ENCODE assay signal across 14 cellular contexts in the genomic region with DNA sequence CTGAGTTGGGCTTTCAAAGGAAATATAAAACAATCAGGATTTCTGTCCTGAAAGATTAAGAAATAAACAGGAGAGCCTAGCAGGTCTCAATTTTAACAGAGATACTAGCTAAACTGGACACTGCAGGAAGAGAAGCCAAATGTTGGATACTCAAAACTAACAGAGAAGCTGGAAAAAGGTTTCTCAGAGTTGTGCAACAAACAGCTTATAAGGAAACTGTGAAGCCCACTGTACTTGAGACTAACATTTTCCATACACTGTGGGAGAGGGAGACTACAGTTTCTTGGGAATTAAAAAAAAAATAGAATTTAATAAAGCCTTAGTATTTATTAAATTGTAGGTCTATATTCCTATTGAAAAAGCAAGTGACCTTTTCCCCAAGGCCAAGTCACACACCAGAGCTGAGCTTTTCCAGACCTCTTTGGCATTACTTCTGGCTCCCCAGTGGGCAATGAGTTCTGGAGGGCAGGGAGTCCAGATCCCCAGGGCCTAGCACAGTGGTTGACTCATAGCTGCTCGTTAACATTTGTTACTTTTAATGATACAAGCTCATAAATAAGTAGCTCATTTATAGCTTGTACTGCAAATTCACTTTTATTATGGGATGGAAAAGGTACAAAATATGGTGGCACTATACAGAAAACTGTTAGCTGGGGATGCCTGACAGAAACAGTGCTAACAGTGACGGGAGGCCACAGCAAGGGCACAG.
DNase-seq lines count a peak whose midpoint lies in the region; ATAC-seq and TF ChIP-seq lines count a peak whose summit lies in the region.
"Had no signal": no experiment of that assay in that cellular context is flagged by ENCODE, and none has a peak within 500 bp of the region (broad histone marks: within the 10 kb centered on the region; RNA-seq: fewer than 3 reads in every experiment).

No MANE protein-coding gene starts in this region.

- POLR2A ChIA-PET in activated CD4-positive, alpha-beta memory T cell treated with anti-CD3 and anti-CD28 coated beads, Interleukin-2, amount 10 ng/mL, durations not matched to agents 7 days and 5 days (lab: Charles Lee) = no interaction called here

- H3K4me3 Mint-ChIP-seq in activated CD4-positive, alpha-beta memory T cell treated with anti-CD3 and anti-CD28 coated beads, Interleukin-2, amount 10 ng/mL, durations not matched to agents 7 days and 5 days = no peak overlapping the region
- H3K4me3 Mint-ChIP-seq: stimulated activated naive CD8-positive, alpha-beta T cell treated with anti-CD3 and anti-CD28 coated beads, Interleukin-15, Interleukin-2, amounts not matched to agents 100 ng/mL and 50 ng/mL, for 24 hours had no signal

- no peak for TF ChIP-seq CTCF in omental fat pad (IDR thresholded peaks at IDR 0.05)

- H3K27ac Mint-ChIP-seq in activated CD4-positive, alpha-beta memory T cell treated with anti-CD3 and anti-CD28 coated beads, Interleukin-2, amount 10 ng/mL, durations not matched to agents 7 days and 5 days = no peak overlapping the region

- no peaks in the 10 kb centered on the region for H3K9me3 Mint-ChIP-seq in activated CD4-positive, alpha-beta memory T cell treated with anti-CD3 and anti-CD28 coated beads, Interleukin-2, amount 10 ng/mL, durations not matched to agents 7 days and 5 days
- H3K9me3 Mint-ChIP-seq: stimulated activated naive CD8-positive, alpha-beta T cell treated with anti-CD3 and anti-CD28 coated beads, Interleukin-15, Interleukin-2, amounts not matched to agents 100 ng/mL and 50 ng/mL, for 24 hours had no signal

- intact Hi-C loops in Right ventricle myocardium superior (cut with DNase I) = no loop called here
- intact Hi-C loops in cardiac septum (cut with DNase I) = no loop called here

- H3K27me3 Mint-ChIP-seq in activated CD4-positive, alpha-beta memory T cell treated with anti-CD3 and anti-CD28 coated beads, Interleukin-2, amount 10 ng/mL, durations not matched to agents 7 days and 5 days = no peaks in the 10 kb centered on the region
- H3K27me3 Mint-ChIP-seq: stimulated activated naive CD8-positive, alpha-beta T cell treated with anti-CD3 and anti-CD28 coated beads, Interleukin-15, Interleukin-2, amounts not matched to agents 100 ng/mL and 50 ng/mL, for 24 hours had no signal

- peaks cover 66% of the 10 kb centered on the region for H3K36me3 Mint-ChIP-seq in activated CD4-positive, alpha-beta memory T cell treated with anti-CD3 and anti-CD28 coated beads, Interleukin-2, amount 10 ng/mL, durations not matched to agents 7 days and 5 days (ENCODE audit: low read depth)

- CTCF ChIA-PET in activated CD4-positive, alpha-beta memory T cell treated with anti-CD3 and anti-CD28 coated beads, Interleukin-2, amount 10 ng/mL, durations not matched to agents 7 days and 5 days (lab: Charles Lee) = no interaction called here

- ATAC-seq in Right ventricle myocardium superior (ENCODE audit: poor library complexity) = peak; percentile 77
- peak; percentile 59 for ATAC-seq in omental fat pad (ENCODE audit: low FRiP score)
- ATAC-seq in HG03095 (IDR thresholded peaks at IDR 0.05; ENCODE audit: unreplicated experiment) = no peak
- no peak for ATAC-seq in HG02759 (IDR thresholded peaks at IDR 0.05; ENCODE audit: unreplicated experiment)
- ATAC-seq in GM21786 (IDR thresholded peaks at IDR 0.05; ENCODE audit: unreplicated experiment) = no peak
- ATAC-seq: A549 had no signal

- no peak for DNase-seq in Right ventricle myocardium superior
- DNase-seq in cardiac septum (ENCODE audit: low spot score) = no peak
- peak; percentile 44 for DNase-seq in fibroblast of gingiva (ENCODE audit: low read depth)
- DNase-seq in omental fat pad (ENCODE audit: low spot score) = no peak
- no peak for DNase-seq in activated CD4-positive, alpha-beta memory T cell treated with anti-CD3 and anti-CD28 coated beads, Interleukin-2, amount 10 ng/mL, durations not matched to agents 7 days and 5 days
- DNase-seq: DMS53, erythroblast, NCI-H446, WERI-Rb-1 had no signal

- H3K4me1 Mint-ChIP-seq in activated CD4-positive, alpha-beta memory T cell treated with anti-CD3 and anti-CD28 coated beads, Interleukin-2, amount 10 ng/mL, durations not matched to agents 7 days and 5 days = peaks cover 20% of the 10 kb centered on the region

Comparison
In these comparisons a context has a peak if more than half of its experiments do, and no peak if none do; other contexts are left out.
1. ATAC-seq: peak in Right ventricle myocardium superior (single experiment) and omental fat pad (single experiment); none in HG03095 (single experiment), HG02759 (single experiment) and GM21786 (single experiment).